22 cellular contexts compared by ENCODE assay signal in the genomic region with DNA sequence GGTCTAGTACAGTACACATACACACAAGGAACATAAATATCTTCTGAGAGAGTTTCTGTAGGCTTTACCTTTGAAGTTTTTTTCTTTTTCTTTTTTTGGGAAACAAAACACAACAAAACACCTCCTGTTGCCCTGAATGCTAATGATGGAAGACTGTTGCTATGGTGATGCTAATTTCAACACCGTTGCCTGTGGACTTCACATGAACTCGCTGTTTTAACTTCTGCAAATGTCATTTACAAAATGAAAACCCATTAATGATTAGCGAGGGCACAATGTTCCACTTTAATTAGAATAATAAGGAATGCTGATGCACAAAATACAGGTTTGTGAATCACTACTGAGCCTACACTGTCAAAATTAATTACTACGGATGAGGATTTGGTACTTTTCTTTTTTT.
"Had no signal": no experiment of that assay in that cellular context is flagged by ENCODE, and none has a peak within 500 bp of the region (broad histone marks: within the 10 kb centered on the region; RNA-seq: fewer than 3 reads in every experiment).

No MANE protein-coding gene starts in this region.

- ATAC-seq: activated T-helper 17 cell treated with anti-CD3 and anti-CD28 coated beads, Interleukin-2, amount 50 U/mL, for 72 hours; PC-3; WTC11 had no signal

- H3K36me3 Mint-ChIP-seq: activated naive CD4-positive, alpha-beta T cell treated with anti-CD3 and anti-CD28 coated beads, Interleukin-2, amount 10 ng/mL, durations not matched to agents 7 days and 5 days; activated naive CD8-positive, alpha-beta T cell treated with anti-CD3 and anti-CD28 coated beads for 36 hours; WTC11 had no signal

- H3K4me1 ChIP-seq: breast epithelium had no signal

- H3K27ac Mint-ChIP-seq: activated CD4-positive, alpha-beta T cell treated with anti-CD3 and anti-CD28 coated beads, Interleukin-2, amount 10 ng/mL, durations not matched to agents 24 days and 14 days; activated naive CD4-positive, alpha-beta T cell treated with anti-CD3 and anti-CD28 coated beads, Interleukin-2, amount 10 ng/mL, durations not matched to agents 7 days and 5 days; activated naive CD8-positive, alpha-beta T cell treated with anti-CD3 and anti-CD28 coated beads for 36 hours; activated T-helper 17 cell treated with anti-CD3 and anti-CD28 coated beads, Interleukin-2, amount 50 U/mL, for 72 hours; T-helper 1 cell treated with Interleukin-12 subunit alpha and Interleukin-12 subunit beta and Interleukin-4 antibody, amounts not matched to agents 30 μg/mL and 1 μg/mL, for 36 hours; WTC11 had no signal

- H3K4me3 ChIP-seq: breast epithelium had no signal

- H3K4me1 Mint-ChIP-seq: activated CD4-positive, alpha-beta T cell treated with anti-CD3 and anti-CD28 coated beads, Interleukin-2, amount 10 ng/mL, durations not matched to agents 24 days and 14 days; activated naive CD4-positive, alpha-beta T cell treated with anti-CD3 and anti-CD28 coated beads, Interleukin-2, amount 10 ng/mL, durations not matched to agents 7 days and 5 days; activated naive CD8-positive, alpha-beta T cell treated with anti-CD3 and anti-CD28 coated beads for 36 hours; activated T-helper 17 cell treated with anti-CD3 and anti-CD28 coated beads, Interleukin-2, amount 50 U/mL, for 72 hours had no signal

- H3K27ac ChIP-seq: breast epithelium had no signal

- H3K9me3 ChIP-seq: breast epithelium had no signal

- H3K27me3 Mint-ChIP-seq: activated CD4-positive, alpha-beta T cell treated with anti-CD3 and anti-CD28 coated beads, Interleukin-2, amount 10 ng/mL, durations not matched to agents 24 days and 14 days; activated naive CD4-positive, alpha-beta T cell treated with anti-CD3 and anti-CD28 coated beads, Interleukin-2, amount 10 ng/mL, durations not matched to agents 7 days and 5 days; activated naive CD8-positive, alpha-beta T cell treated with anti-CD3 and anti-CD28 coated beads for 36 hours; activated T-helper 17 cell treated with anti-CD3 and anti-CD28 coated beads, Interleukin-2, amount 50 U/mL, for 72 hours had no signal

- H3K36me3 ChIP-seq: breast epithelium had no signal

- DNase-seq: activated CD4-positive, alpha-beta T cell treated with anti-CD3 and anti-CD28 coated beads for 1 hour; activated CD4-positive, alpha-beta T cell treated with anti-CD3 and anti-CD28 coated beads, Interleukin-2, amount 10 ng/mL, durations not matched to agents 24 days and 14 days; activated CD4-positive, alpha-beta T cell treated with anti-CD3 and anti-CD28 coated beads, Interleukin-2, amount 50 U/mL, for 48 hours; activated CD8-positive, alpha-beta memory T cell treated with anti-CD3 and anti-CD28 coated beads for 24 hours; activated gamma-delta T cell treated with Interleukin-2 at 50 U/mL for 16 hours; activated naive CD4-positive, alpha-beta T cell treated with anti-CD3 and anti-CD28 coated beads, Interleukin-2, amount 10 ng/mL, durations not matched to agents 7 days and 5 days; activated naive CD8-positive, alpha-beta T cell treated with anti-CD3 and anti-CD28 coated beads for 36 hours; activated T-cell treated with anti-CD3 and anti-CD28 coated beads, Interleukin-2, amount 50 U/mL, for 48 hours; caudate nucleus; Karpas-422; MM.1S; NCI-H1105; NCI-H1436; NCI-H1694 treated with DMSO at 0.1 percent for 48 hours; NCI-H2029 treated with DMSO at 0.1 percent for 48 hours; NCI-H510A treated with DMSO at 0.1 percent for 48 hours; PC-3; SHP77 treated with DMSO at 0.1 percent for 48 hours had no signal

- H3K4me3 Mint-ChIP-seq: activated CD4-positive, alpha-beta T cell treated with anti-CD3 and anti-CD28 coated beads, Interleukin-2, amount 10 ng/mL, durations not matched to agents 24 days and 14 days; activated naive CD4-positive, alpha-beta T cell treated with anti-CD3 and anti-CD28 coated beads, Interleukin-2, amount 10 ng/mL, durations not matched to agents 7 days and 5 days; activated naive CD8-positive, alpha-beta T cell treated with anti-CD3 and anti-CD28 coated beads for 36 hours; activated T-helper 17 cell treated with anti-CD3 and anti-CD28 coated beads, Interleukin-2, amount 50 U/mL, for 72 hours; T-helper 1 cell treated with Interleukin-12 subunit alpha and Interleukin-12 subunit beta and Interleukin-4 antibody, amounts not matched to agents 30 μg/mL and 1 μg/mL, for 36 hours; WTC11 had no signal

- H3K9me3 Mint-ChIP-seq: activated CD4-positive, alpha-beta T cell treated with anti-CD3 and anti-CD28 coated beads, Interleukin-2, amount 10 ng/mL, durations not matched to agents 24 days and 14 days; activated naive CD4-positive, alpha-beta T cell treated with anti-CD3 and anti-CD28 coated beads, Interleukin-2, amount 10 ng/mL, durations not matched to agents 7 days and 5 days; activated T-helper 17 cell treated with anti-CD3 and anti-CD28 coated beads, Interleukin-2, amount 50 U/mL, for 72 hours; T-helper 1 cell treated with Interleukin-12 subunit alpha and Interleukin-12 subunit beta and Interleukin-4 antibody, amounts not matched to agents 30 μg/mL and 1 μg/mL, for 36 hours had no signal
